Comparison of ENCODE assay signal across 8 cellular contexts in the genomic region with DNA sequence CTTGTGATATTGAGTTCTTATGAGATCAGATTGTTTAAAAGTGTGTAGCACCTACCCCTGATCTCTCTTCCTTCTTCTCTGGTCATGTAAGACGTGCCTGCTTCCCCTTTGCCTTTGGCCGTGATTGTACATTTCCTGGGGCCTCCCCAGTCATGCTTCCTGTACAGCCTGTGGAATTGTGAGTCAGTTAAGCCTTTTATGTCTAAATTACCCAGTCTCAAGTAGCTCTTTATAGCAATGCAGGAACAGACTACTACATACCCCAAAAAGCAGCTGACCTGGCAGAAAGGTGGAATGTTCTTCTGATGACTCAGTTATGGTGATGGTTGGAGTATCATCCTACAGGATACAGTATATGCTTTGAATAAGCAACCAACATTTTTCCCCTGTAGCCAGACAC. TPM values are rescaled to one million over a fixed set of nuclear protein-coding genes. Genes with fewer than 3 reads are reported as not detected.
DNase-seq lines count a peak whose midpoint lies in the region; ATAC-seq and TF ChIP-seq lines count a peak whose summit lies in the region.

No MANE protein-coding gene starts in this region.

- peak overlapping the region; percentile 32 for H3K27ac Mint-ChIP-seq in osteocyte (ENCODE audit: unreplicated experiment)

- H3K4me1 ChIP-seq in PC-3 (ENCODE audit: insufficient read depth, low read length): peaks cover 8% of the 10 kb centered on the region

- intact Hi-C loops in PC-3 (cut with micrococcal nuclease): loop anchor here (5.0 kb wide), 1 partner anchor 109 kb away; no protein-coding TSS in a partner anchor

- TF ChIP-seq CTCF in PC-3 (conservative IDR thresholded peaks at IDR 0.05; ENCODE audit: low read depth, low read length) (no peak), osteocyte (IDR thresholded peaks at IDR 0.05) (no peak)

- H3K27me3 Mint-ChIP-seq in osteocyte (ENCODE audit: unreplicated experiment): no peaks in the 10 kb centered on the region

- H3K4me3 Mint-ChIP-seq in osteocyte (ENCODE audit: unreplicated experiment): no peak overlapping the region

- no peak overlapping the region for H3K9ac ChIP-seq in PC-3 (ENCODE audit: low read length)

- no peaks in the 10 kb centered on the region for H3K27me3 ChIP-seq in PC-3 (ENCODE audit: low read length)

- POLR2A ChIA-PET in PC-3 (lab: Charles Lee; ENCODE audit: unreplicated experiment): no interaction called here

- H4K20me1 ChIP-seq in PC-3 (ENCODE audit: low read length): no peaks in the 10 kb centered on the region

- H3K4me1 Mint-ChIP-seq in osteocyte (ENCODE audit: unreplicated experiment): peaks cover 6% of the 10 kb centered on the region

- H2AFZ ChIP-seq in PC-3 (ENCODE audit: low read length): no peak overlapping the region

- no peaks in the 10 kb centered on the region for H3K9me3 ChIP-seq in PC-3 (ENCODE audit: low read length)

- H3F3A ChIP-seq in PC-3 (ENCODE audit: low read length, unreplicated experiment): no peaks in the 10 kb centered on the region

- no peaks in the 10 kb centered on the region for H3K79me2 ChIP-seq in PC-3 (ENCODE audit: low read length)

- peaks cover 12% of the 10 kb centered on the region for H3K36me3 ChIP-seq in PC-3 (ENCODE audit: low read depth, low read length)

- H3K27ac ChIP-seq in PC-3 (ENCODE audit: low read length): peak overlapping the region; percentile 49; the same call in 1 of the 2 replicates

- no peak overlapping the region for H3K4me3 ChIP-seq in PC-3 (ENCODE audit: low read length)

- H3K9me3 Mint-ChIP-seq in osteocyte (ENCODE audit: unreplicated experiment): no peaks in the 10 kb centered on the region

- H3K36me3 Mint-ChIP-seq in osteocyte (ENCODE audit: unreplicated experiment): peaks cover 11% of the 10 kb centered on the region

- peak; percentile 47 for DNase-seq in GF-D8 (lab: John Stamatoyannopoulos, UW)
- DNase-seq in PC-3: peak; percentile 76
- peak; percentile 98 for DNase-seq in dermis blood vessel endothelial cell
- DNase-seq in osteocyte (ENCODE audit: extremely low spot score, unreplicated experiment): no peak
- no peak for DNase-seq in OCI-M1 (lab: John Stamatoyannopoulos, UW)
- DNase-seq in NCI-H526 treated with DMSO at 0.1 percent for 48 hours (lab: John Stamatoyannopoulos, UW): no peak
- DNase-seq in NCI-H1048 (lab: John Stamatoyannopoulos, UW): no peak

- ATAC-seq in PC-3: peak; percentile 92
- no peak for ATAC-seq in HG03045 (IDR thresholded peaks at IDR 0.05; ENCODE audit: unreplicated experiment)

- H3K9me2 ChIP-seq in PC-3 (replicated peaks; ENCODE audit: low read length): no peaks in the 10 kb centered on the region

- CTCF ChIA-PET in PC-3 (lab: Charles Lee): no interaction called here

- H3K4me2 ChIP-seq in PC-3 (ENCODE audit: low read length): 0 out of 2 replicates have a peak overlapping the region, but pooled peaks have one; percentile 6

- BruUV-seq in PC-3 (replicated peaks; lab: Mats Ljungman, UMichigan): no TSS peak

RNA-seq across cellular contexts. Expression of a gene that starts 11.4 kb away (rescaled TPM):
- total RNA-seq in PC-3 (2014; rRNA removed) (18.4 and 21.7 TPM in 2 replicates), dermis blood vessel endothelial cell (69.4 and 163 TPM in 2 replicates), osteocyte (14.1 and 14.8 TPM in 2 replicates)

Comparison
In these comparisons a context has a peak if more than half of its experiments do, and no peak if none do; other contexts are left out.
1. DNase-seq: peak in GF-D8 (single experiment), PC-3 (single experiment) and dermis blood vessel endothelial cell (single experiment); none in osteocyte (single experiment), OCI-M1 (single experiment), NCI-H526 treated with DMSO at 0.1 percent for 48 hours (single experiment) and NCI-H1048 (single experiment).